In the genomic region with DNA sequence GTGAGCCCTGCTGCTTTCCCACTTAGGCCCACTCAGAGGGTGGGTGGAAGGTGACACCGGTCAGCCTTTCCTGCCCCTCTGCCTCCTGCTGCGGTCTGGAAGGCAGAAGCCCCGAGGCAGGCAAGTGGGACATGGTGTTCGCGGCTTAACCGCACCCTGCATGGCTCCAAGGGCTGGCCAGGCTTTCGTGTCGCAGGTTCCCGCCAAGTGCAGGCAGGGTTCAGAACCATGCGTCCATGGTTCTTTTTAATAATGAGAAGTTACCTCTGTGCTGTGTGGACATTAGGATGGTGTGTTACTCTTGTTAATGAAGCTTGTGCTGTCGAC, we compare ENCODE assay signal across 8 cellular contexts. TPM values are rescaled to one million over a fixed set of nuclear protein-coding genes. Genes with fewer than 3 reads are reported as not detected.
A peak's percentile ranks its signal among the peaks of the same experiment; 100 is the strongest.
DNase-seq lines count a peak whose midpoint lies in the region; ATAC-seq, FAIRE-seq and TF ChIP-seq lines count a peak whose summit lies in the region.

No MANE protein-coding gene starts in this region.

- H3K27ac ChIP-seq in astrocyte (ENCODE audit: low read depth, low read length) (peak overlapping the region; percentile 48), mesenchymal stem cell (ENCODE audit: low read length, poor library complexity, severe bottlenecking) (peak overlapping the region; percentile 46)

- H3K36me3 Mint-ChIP-seq in astrocyte (ENCODE audit: low read depth, unreplicated experiment), result no peaks in the 10 kb centered on the region

- H2AK5ac ChIP-seq in mesenchymal stem cell (ENCODE audit: low read length, severe bottlenecking), result no peak overlapping the region

- H3K9me3 ChIP-seq in astrocyte (ENCODE audit: insufficient read depth, low read depth, low read length) (no peaks in the 10 kb centered on the region), mesenchymal stem cell (ENCODE audit: control insufficient read depth, low read length) (no peaks in the 10 kb centered on the region)

- peak overlapping the region in 1 of 2 experiments; percentile 8 for H3K14ac ChIP-seq in mesenchymal stem cell (ENCODE audit: low read length in 2 of 2)

- peak overlapping the region; percentile 55 to 79 for H3K18ac ChIP-seq in mesenchymal stem cell (ENCODE audit: low read depth in 1 of 2, low read length in 2 of 2)

- peak; percentile 22 for ATAC-seq in HG02973 (IDR thresholded peaks at IDR 0.05; ENCODE audit: unreplicated experiment)

- TF ChIP-seq CTCF in GM12864 (IDR thresholded peaks at IDR 0.05; ENCODE audit: low read depth, low read length, missing control alignments), result no peak
- no peak for TF ChIP-seq CTCF in astrocyte (IDR thresholded peaks at IDR 0.05; ENCODE audit: insufficient read depth, low read depth, low read length)

- H2BK5ac ChIP-seq in mesenchymal stem cell (ENCODE audit: low read depth, low read length, poor library complexity, severe bottlenecking), result peak overlapping the region; percentile 62

- H3K23ac ChIP-seq in mesenchymal stem cell (ENCODE audit: low read length in 2 of 2), result peak overlapping the region; percentile 2 to 79

- H2AFZ ChIP-seq in astrocyte (ENCODE audit: low read depth, low read length), result peak overlapping the region; percentile 64
- peak overlapping the region; percentile 7 for H2AFZ ChIP-seq in mesenchymal stem cell (ENCODE audit: low read depth, low read length)

- H3K9ac ChIP-seq in astrocyte (ENCODE audit: low read length) (peak overlapping the region; percentile 79), mesenchymal stem cell (ENCODE audit: low read length) (peak overlapping the region; percentile 87)

- no peak overlapping the region for H2BK12ac ChIP-seq in mesenchymal stem cell (ENCODE audit: low read length in 2 of 2)

- no peak overlapping the region for H2BK120ac ChIP-seq in mesenchymal stem cell (ENCODE audit: low read depth, low read length)

- H3K4me1 ChIP-seq in astrocyte (ENCODE audit: insufficient read depth, low read length) (peaks cover 12% of the 10 kb centered on the region), mesenchymal stem cell (ENCODE audit: control insufficient read depth, insufficient read depth, low read depth, low read length) (peaks cover 6% of the 10 kb centered on the region)

- WGBS in mesenchymal stem cell, result 9% methylated on average over 11 of the region's 11 CpGs

- no peak for DNase-seq in GM12864 (ENCODE audit: low read depth)
- DNase-seq in astrocyte (ENCODE audit: low read depth), result no peak
- DNase-seq in mesenchymal stem cell, result no peak
- no peak for DNase-seq in NK-92 treated with Interleukin-12 subunit alpha and Interleukin-12 subunit beta, amount 100 ng/mL, for 24 hours (lab: John Stamatoyannopoulos, UW)
- DNase-seq in stimulated activated CD4-positive, alpha-beta T cell treated with anti-CD3 and anti-CD28 coated beads, Interleukin-15, amount 100 ng/mL, for 24 hours, result no peak
- no peak for DNase-seq in NCI-H2081 (lab: John Stamatoyannopoulos, UW)
- no peak for DNase-seq in HPDE6-E6E7 (ENCODE audit: extremely low spot score)

- H3K9me3 Mint-ChIP-seq in astrocyte (ENCODE audit: unreplicated experiment), result no peaks in the 10 kb centered on the region

- peak overlapping the region; percentile 87 for H4K8ac ChIP-seq in mesenchymal stem cell (ENCODE audit: low read length)

- peaks cover 40% of the 10 kb centered on the region for H4K20me1 ChIP-seq in astrocyte (ENCODE audit: insufficient read depth, low read length)

- no peak overlapping the region for H2BK15ac ChIP-seq in mesenchymal stem cell (ENCODE audit: low read depth, poor library complexity, severe bottlenecking)

- H3K4me3 ChIP-seq in GM12864 (ENCODE audit: low read depth, low read length) (peak overlapping the region; percentile 79), astrocyte (ENCODE audit: insufficient read depth, low read depth, low read length) (peak overlapping the region; percentile 63), mesenchymal stem cell (ENCODE audit: insufficient read depth in 1 of 2, low read depth in 1 of 2, low read length in 2 of 2) (peak overlapping the region; percentile 74 to 97)

- peak overlapping the region; percentile 86 for H3K4me2 ChIP-seq in astrocyte (ENCODE audit: low read length)
- H3K4me2 ChIP-seq in mesenchymal stem cell (ENCODE audit: low read length, poor library complexity, severe bottlenecking), result peak overlapping the region; percentile 95

- no peaks in the 10 kb centered on the region for H3K36me3 ChIP-seq in astrocyte (ENCODE audit: insufficient read depth, low read length)
- peaks cover 0 to 4% of the 10 kb centered on the region in 2 experiments for H3K36me3 ChIP-seq in mesenchymal stem cell (ENCODE audit: control insufficient read depth in 1 of 2, insufficient read depth in 2 of 2, low read depth in 1 of 2, low read length in 2 of 2)

- H3K4me3 Mint-ChIP-seq in astrocyte (ENCODE audit: unreplicated experiment), result peak overlapping the region; percentile 79

- FAIRE-seq in astrocyte (lab: Jason Lieb, UNC), result no peak

- no peaks in the 10 kb centered on the region for H3K27me3 ChIP-seq in astrocyte (ENCODE audit: insufficient read depth, low read length)
- H3K27me3 ChIP-seq in mesenchymal stem cell (ENCODE audit: control insufficient read depth in 1 of 2, insufficient read depth in 1 of 2, low read length in 2 of 2), result no peaks in the 10 kb centered on the region

- H4K91ac ChIP-seq in mesenchymal stem cell (ENCODE audit: low read length), result peak overlapping the region; percentile 68

- no peaks in the 10 kb centered on the region for H3K27me3 Mint-ChIP-seq in astrocyte (ENCODE audit: low read depth, unreplicated experiment)

- H3K4me1 Mint-ChIP-seq in astrocyte (ENCODE audit: low read depth, unreplicated experiment), result peaks cover 6% of the 10 kb centered on the region

- peaks cover 13% of the 10 kb centered on the region for H3K79me1 ChIP-seq in mesenchymal stem cell (replicated peaks; ENCODE audit: low read length, poor library complexity, severe bottlenecking)

- peaks cover 57% of the 10 kb centered on the region for H3K79me2 ChIP-seq in astrocyte (ENCODE audit: insufficient read depth, low read length)

- H3K27ac Mint-ChIP-seq in astrocyte (ENCODE audit: unreplicated experiment), result no peak overlapping the region

- no peak overlapping the region for H3K4ac ChIP-seq in mesenchymal stem cell (ENCODE audit: low read depth in 1 of 2, low read length in 2 of 2)

RNA-seq across cellular contexts. Expression of gene DGKH, which starts 1.0 kb away (rescaled TPM):
- 16.4 and 19.2 TPM in 2 replicates for total RNA-seq in astrocyte
- 3.5 TPM for polyA plus RNA-seq in mesenchymal stem cell (2013, experiment 1 of 2)
- polyA plus RNA-seq in mesenchymal stem cell (2013, experiment 2 of 2), result 3.9 TPM
